23 cellular contexts compared by ENCODE assay signal in the genomic region with DNA sequence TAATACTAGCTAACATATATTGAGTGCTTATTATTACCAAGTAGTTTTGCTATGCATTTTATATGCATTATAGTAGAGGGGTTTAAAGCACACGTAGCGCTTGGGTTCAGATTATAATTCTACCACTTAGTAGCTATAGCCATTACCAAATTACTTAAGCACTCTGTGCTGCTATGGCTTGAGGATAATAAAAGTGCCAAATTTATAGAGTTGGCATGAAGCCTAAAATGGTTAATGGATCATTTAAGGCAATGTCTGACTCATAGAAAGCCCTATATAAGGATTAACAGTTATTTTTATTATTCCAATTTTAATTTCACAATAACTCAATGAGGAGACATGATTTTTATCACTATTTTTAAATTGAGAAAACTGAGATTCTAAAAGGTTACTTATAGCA.
DNase-seq lines count a peak whose midpoint lies in the region; ATAC-seq, FAIRE-seq and TF ChIP-seq lines count a peak whose summit lies in the region.
"Had no signal": no experiment of that assay in that cellular context is flagged by ENCODE, and none has a peak within 500 bp of the region (broad histone marks: within the 10 kb centered on the region; RNA-seq: fewer than 3 reads in every experiment).

No MANE protein-coding gene starts in this region.

- H3K9me3 Mint-ChIP-seq in stimulated activated effector memory CD8-positive, alpha-beta T cell treated with anti-CD3 and anti-CD28 coated beads, Interleukin-12 subunit alpha, Interleukin-12 subunit beta, amount 100 ng/mL, for 72 hours = peaks cover 5% of the 10 kb centered on the region
- H3K9me3 Mint-ChIP-seq: IgD-negative memory B cell had no signal

- POLR2A ChIA-PET in HEK293 (lab: Yijun Ruan, JAX) = interaction anchor here (0.5 kb wide), 1 partner anchor 897 kb away, joined by 3 read pairs; no protein-coding TSS in a partner anchor

- peak; percentile 47 for FAIRE-seq in islet of Langerhans (lab: Jason Lieb, UNC)

- H3K4me3 ChIP-seq in HEK293 (ENCODE audit: low read depth, low read length) = no peak overlapping the region
- H3K4me3 ChIP-seq: GM23248, HAP-1 had no signal

- no peaks in the 10 kb centered on the region for H3K36me3 ChIP-seq in HEK293 (ENCODE audit: control insufficient read depth in 2 of 2, insufficient read depth in 1 of 2, low read length in 2 of 2)
- H3K36me3 ChIP-seq: BE2C, HAP-1 had no signal

- DNase-seq in NCI-H345 (lab: John Stamatoyannopoulos, UW) (peak; percentile 31), NCI-H345 treated with DMSO at 0.1 percent for 48 hours (lab: John Stamatoyannopoulos, UW; ENCODE audit: unreplicated experiment) (no peak), NCI-H1436 treated with DMSO at 0.1 percent for 48 hours (lab: John Stamatoyannopoulos, UW) (peak; percentile 21), HK-2 (ENCODE audit: unreplicated experiment) (no peak), D341Med (ENCODE audit: low spot score) (no peak)
- DNase-seq in stimulated activated effector memory CD8-positive, alpha-beta T cell treated with anti-CD3 and anti-CD28 coated beads, Interleukin-12 subunit alpha, Interleukin-12 subunit beta, amount 100 ng/mL, for 72 hours (ENCODE audit: low spot score in 2 of 2) = no peak
- DNase-seq: BE2C; CD4-positive, CD25-positive, alpha-beta regulatory T cell; COR-L47; DND-41; GM23248; Karpas-422; NCI-H1048; NCI-H2029; NCI-H526 treated with DMSO at 0.1 percent for 48 hours; RPMI8226; T-helper 1 cell; T-helper 9 cell had no signal

- peaks cover 9% of the 10 kb centered on the region for H3K4me1 ChIP-seq in HEK293 (ENCODE audit: control insufficient read depth, insufficient read depth, low read length)
- H3K4me1 ChIP-seq: BE2C, HAP-1 had no signal

- no peak for TF ChIP-seq CTCF in HEK293 (tag by site-specific recombination; IDR thresholded peaks at IDR 0.05)

- no peak for ATAC-seq in stimulated activated effector memory CD8-positive, alpha-beta T cell treated with anti-CD3 and anti-CD28 coated beads, Interleukin-12 subunit alpha, Interleukin-12 subunit beta, amount 100 ng/mL, for 72 hours
- ATAC-seq: PC-3 had no signal

- no peak overlapping the region for H3K27ac Mint-ChIP-seq in stimulated activated effector memory CD8-positive, alpha-beta T cell treated with anti-CD3 and anti-CD28 coated beads, Interleukin-12 subunit alpha, Interleukin-12 subunit beta, amount 100 ng/mL, for 72 hours
- H3K27ac Mint-ChIP-seq: CD4-positive, CD25-positive, alpha-beta regulatory T cell; IgD-negative memory B cell had no signal

- H3K9me3 ChIP-seq in HEK293 (ENCODE audit: control insufficient read depth, insufficient read depth, low read depth, low read length) = no peaks in the 10 kb centered on the region
- H3K9me3 ChIP-seq: BE2C, HAP-1 had no signal

- CTCF ChIA-PET in HEK293 (lab: Yijun Ruan, JAX) = interaction anchor here (0.9 to 1.5 kb wide), 4 partner anchors 29 to 278 kb away, joined by 3 to 5 read pairs (median 4); no protein-coding TSS in a partner anchor

- no peaks in the 10 kb centered on the region for H3K36me3 Mint-ChIP-seq in stimulated activated effector memory CD8-positive, alpha-beta T cell treated with anti-CD3 and anti-CD28 coated beads, Interleukin-12 subunit alpha, Interleukin-12 subunit beta, amount 100 ng/mL, for 72 hours
- H3K36me3 Mint-ChIP-seq: CD4-positive, CD25-positive, alpha-beta regulatory T cell; IgD-negative memory B cell had no signal

- no peaks in the 10 kb centered on the region for H3K4me1 Mint-ChIP-seq in stimulated activated effector memory CD8-positive, alpha-beta T cell treated with anti-CD3 and anti-CD28 coated beads, Interleukin-12 subunit alpha, Interleukin-12 subunit beta, amount 100 ng/mL, for 72 hours
- H3K4me1 Mint-ChIP-seq: CD4-positive, CD25-positive, alpha-beta regulatory T cell; IgD-negative memory B cell had no signal

- H3K27ac ChIP-seq in HEK293 (ENCODE audit: extremely low read depth, low read depth, low read length) = no peak overlapping the region
- H3K27ac ChIP-seq: GM23248 had no signal

- no peak overlapping the region for H3K4me3 Mint-ChIP-seq in stimulated activated effector memory CD8-positive, alpha-beta T cell treated with anti-CD3 and anti-CD28 coated beads, Interleukin-12 subunit alpha, Interleukin-12 subunit beta, amount 100 ng/mL, for 72 hours
- H3K4me3 Mint-ChIP-seq: CD4-positive, CD25-positive, alpha-beta regulatory T cell; IgD-negative memory B cell had no signal

TF ChIP-seq in HEK293, 187 proteins besides CTCF, POLR2A, EP300 and RAD21 (continues in another document):
- TF ChIP-seq, protein P1, sequence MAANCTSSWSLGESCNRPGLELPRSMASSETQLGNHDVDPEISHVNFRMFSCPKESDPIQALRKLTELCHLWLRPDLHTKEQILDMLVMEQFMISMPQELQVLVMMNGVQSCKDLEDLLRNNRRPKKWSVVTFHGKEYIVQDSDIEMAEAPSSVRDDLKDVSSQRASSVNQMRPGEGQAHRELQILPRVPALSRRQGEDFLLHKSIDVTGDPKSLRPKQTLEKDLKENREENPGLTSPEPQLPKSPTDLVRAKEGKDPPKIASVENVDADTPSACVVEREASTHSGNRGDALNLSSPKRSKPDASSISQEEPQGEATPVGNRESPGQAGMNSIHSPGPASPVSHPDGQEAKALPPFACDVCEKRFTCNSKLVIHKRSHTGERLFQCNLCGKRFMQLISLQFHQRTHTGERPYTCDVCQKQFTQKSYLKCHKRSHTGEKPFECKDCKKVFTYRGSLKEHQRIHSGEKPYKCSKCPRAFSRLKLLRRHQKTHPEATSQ (tag by site-specific recombination; IDR thresholded peaks at IDR 0.05) = no peak
- TF ChIP-seq ZSCAN30 (tag by site-specific recombination; IDR thresholded peaks at IDR 0.05) = 0 out of 2 replicates have a peak, but pooled peaks have one; percentile 15
- TF ChIP-seq, protein P2, sequence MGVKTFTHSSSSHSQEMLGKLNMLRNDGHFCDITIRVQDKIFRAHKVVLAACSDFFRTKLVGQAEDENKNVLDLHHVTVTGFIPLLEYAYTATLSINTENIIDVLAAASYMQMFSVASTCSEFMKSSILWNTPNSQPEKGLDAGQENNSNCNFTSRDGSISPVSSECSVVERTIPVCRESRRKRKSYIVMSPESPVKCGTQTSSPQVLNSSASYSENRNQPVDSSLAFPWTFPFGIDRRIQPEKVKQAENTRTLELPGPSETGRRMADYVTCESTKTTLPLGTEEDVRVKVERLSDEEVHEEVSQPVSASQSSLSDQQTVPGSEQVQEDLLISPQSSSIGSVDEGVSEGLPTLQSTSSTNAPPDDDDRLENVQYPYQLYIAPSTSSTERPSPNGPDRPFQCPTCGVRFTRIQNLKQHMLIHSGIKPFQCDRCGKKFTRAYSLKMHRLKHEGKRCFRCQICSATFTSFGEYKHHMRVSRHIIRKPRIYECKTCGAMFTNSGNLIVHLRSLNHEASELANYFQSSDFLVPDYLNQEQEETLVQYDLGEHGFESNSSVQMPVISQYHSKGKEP (tag by site-specific recombination; IDR thresholded peaks at IDR 0.05) = peak; percentile 64
- TF ChIP-seq, protein P3, sequence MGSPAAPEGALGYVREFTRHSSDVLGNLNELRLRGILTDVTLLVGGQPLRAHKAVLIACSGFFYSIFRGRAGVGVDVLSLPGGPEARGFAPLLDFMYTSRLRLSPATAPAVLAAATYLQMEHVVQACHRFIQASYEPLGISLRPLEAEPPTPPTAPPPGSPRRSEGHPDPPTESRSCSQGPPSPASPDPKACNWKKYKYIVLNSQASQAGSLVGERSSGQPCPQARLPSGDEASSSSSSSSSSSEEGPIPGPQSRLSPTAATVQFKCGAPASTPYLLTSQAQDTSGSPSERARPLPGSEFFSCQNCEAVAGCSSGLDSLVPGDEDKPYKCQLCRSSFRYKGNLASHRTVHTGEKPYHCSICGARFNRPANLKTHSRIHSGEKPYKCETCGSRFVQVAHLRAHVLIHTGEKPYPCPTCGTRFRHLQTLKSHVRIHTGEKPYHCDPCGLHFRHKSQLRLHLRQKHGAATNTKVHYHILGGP (tag by site-specific recombination; IDR thresholded peaks at IDR 0.05) = peak; percentile 60; the same call in 1 of the 2 replicates
- TF ChIP-seq, protein P4, sequence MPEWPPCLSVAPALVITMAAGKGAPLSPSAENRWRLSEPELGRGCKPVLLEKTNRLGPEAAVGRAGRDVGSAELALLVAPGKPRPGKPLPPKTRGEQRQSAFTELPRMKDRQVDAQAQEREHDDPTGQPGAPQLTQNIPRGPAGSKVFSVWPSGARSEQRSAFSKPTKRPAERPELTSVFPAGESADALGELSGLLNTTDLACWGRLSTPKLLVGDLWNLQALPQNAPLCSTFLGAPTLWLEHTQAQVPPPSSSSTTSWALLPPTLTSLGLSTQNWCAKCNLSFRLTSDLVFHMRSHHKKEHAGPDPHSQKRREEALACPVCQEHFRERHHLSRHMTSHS (tag by site-specific recombination; IDR thresholded peaks at IDR 0.05) = no peak
- 0 out of 2 replicates have a peak, but pooled peaks have one; percentile 10 for TF ChIP-seq ZNF366 (tag by site-specific recombination; conservative IDR thresholded peaks at IDR 0.05)
- TF ChIP-seq, protein P5, sequence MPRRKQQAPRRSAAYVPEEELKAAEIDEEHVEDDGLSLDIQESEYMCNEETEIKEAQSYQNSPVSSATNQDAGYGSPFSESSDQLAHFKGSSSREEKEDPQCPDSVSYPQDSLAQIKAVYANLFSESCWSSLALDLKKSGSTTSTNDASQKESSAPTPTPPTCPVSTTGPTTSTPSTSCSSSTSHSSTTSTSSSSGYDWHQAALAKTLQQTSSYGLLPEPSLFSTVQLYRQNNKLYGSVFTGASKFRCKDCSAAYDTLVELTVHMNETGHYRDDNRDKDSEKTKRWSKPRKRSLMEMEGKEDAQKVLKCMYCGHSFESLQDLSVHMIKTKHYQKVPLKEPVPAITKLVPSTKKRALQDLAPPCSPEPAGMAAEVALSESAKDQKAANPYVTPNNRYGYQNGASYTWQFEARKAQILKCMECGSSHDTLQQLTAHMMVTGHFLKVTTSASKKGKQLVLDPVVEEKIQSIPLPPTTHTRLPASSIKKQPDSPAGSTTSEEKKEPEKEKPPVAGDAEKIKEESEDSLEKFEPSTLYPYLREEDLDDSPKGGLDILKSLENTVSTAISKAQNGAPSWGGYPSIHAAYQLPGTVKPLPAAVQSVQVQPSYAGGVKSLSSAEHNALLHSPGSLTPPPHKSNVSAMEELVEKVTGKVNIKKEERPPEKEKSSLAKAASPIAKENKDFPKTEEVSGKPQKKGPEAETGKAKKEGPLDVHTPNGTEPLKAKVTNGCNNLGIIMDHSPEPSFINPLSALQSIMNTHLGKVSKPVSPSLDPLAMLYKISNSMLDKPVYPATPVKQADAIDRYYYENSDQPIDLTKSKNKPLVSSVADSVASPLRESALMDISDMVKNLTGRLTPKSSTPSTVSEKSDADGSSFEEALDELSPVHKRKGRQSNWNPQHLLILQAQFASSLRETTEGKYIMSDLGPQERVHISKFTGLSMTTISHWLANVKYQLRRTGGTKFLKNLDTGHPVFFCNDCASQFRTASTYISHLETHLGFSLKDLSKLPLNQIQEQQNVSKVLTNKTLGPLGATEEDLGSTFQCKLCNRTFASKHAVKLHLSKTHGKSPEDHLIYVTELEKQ (tag by site-specific recombination; IDR thresholded peaks at IDR 0.05; ENCODE audit: borderline replicate concordance) = no peak
- TF ChIP-seq ZNF843 (tag by site-specific recombination; IDR thresholded peaks at IDR 0.05) = 0 out of 2 replicates have a peak, but pooled peaks have one; percentile 47
- TF ChIP-seq ZFP37 (tag by site-specific recombination; IDR thresholded peaks at IDR 0.05) = no peak
- peak; percentile 53 for TF ChIP-seq FEZF1 (tag by site-specific recombination; IDR thresholded peaks at IDR 0.05)

Comparison
In these comparisons a context has a peak if more than half of its experiments do, and no peak if none do; other contexts are left out.
1. DNase-seq: peak in NCI-H345 (single experiment) and NCI-H1436 treated with DMSO at 0.1 percent for 48 hours (single experiment); none in NCI-H345 treated with DMSO at 0.1 percent for 48 hours (single experiment), HK-2 (single experiment), D341Med (single experiment) and stimulated activated effector memory CD8-positive, alpha-beta T cell treated with anti-CD3 and anti-CD28 coated beads, Interleukin-12 subunit alpha, Interleukin-12 subunit beta, amount 100 ng/mL, for 72 hours (0 of 2).